Comparison of ENCODE assay signal across 8 cellular contexts in the genomic region with DNA sequence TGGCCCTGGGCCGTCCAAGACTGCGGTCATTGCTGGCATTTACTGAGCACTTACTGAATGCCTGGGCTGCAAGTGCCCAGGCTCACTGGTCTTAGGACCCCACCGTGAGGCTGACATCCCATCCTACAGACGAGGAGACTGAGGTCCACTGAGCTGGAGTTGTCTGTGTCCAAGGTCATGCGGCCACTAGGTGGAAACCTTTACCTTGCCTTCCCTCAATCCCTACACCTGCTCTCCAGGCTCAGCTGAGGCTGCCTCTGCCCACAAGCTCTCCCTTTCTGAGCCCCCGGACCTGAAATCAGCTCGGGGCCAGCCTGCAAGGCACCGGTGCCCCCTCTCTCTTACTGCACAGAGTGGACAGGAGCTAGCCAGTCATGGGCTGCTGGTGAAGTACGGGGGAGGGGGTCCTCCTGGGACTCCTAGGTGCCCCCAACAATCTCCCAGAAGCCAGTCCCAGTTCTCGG. TPM values are rescaled to one million over a fixed set of nuclear protein-coding genes. Genes with fewer than 3 reads are reported as not detected.
A peak's percentile ranks its signal among the peaks of the same experiment; 100 is the strongest.
DNase-seq lines count a peak whose midpoint lies in the region; ATAC-seq, FAIRE-seq and TF ChIP-seq lines count a peak whose summit lies in the region.

No MANE protein-coding gene starts in this region.

- CTCF ChIA-PET in mammary epithelial cell (lab: Charles Lee; ENCODE audit: low non-redundant PET): interaction anchor here (0.5 to 0.7 kb wide), 3 partner anchors 57 to 711 kb away, joined by 3 to 4 read pairs (median 3); no protein-coding TSS in a partner anchor
- CTCF ChIA-PET in HepG2 (lab: Yijun Ruan, JAX; ENCODE audit: low intra/inter-chr PET ratio, low total read pairs): interaction anchor here (1.6 kb wide), 1 partner anchor 57 kb away, joined by 6 read pairs; a partner anchor contains a TSS

- H3K27ac ChIP-seq in SU-DHL-6 (ENCODE audit: low read depth, low read length) (no peak overlapping the region), mammary epithelial cell (ENCODE audit: insufficient read depth, low read depth, low read length) (no peak overlapping the region), HepG2 (ENCODE audit: extremely low read length, insufficient read depth, low read length) (no peak overlapping the region)

- peaks cover 20% of the 10 kb centered on the region for H3K4me1 ChIP-seq in mammary epithelial cell (ENCODE audit: insufficient read depth, low read length)
- H3K4me1 ChIP-seq in HepG2 (ENCODE audit: insufficient read depth, low read length): peaks cover 59% of the 10 kb centered on the region

- dilution Hi-C loops in mammary epithelial cell (cut with HindIII; ENCODE audit: low sequenced_read_pairs): no loop called here

- H3K36me3 ChIP-seq in SU-DHL-6 (ENCODE audit: low read length) (no peaks in the 10 kb centered on the region), mammary epithelial cell (ENCODE audit: insufficient read depth, low read length) (no peaks in the 10 kb centered on the region), HepG2 (replicated peaks in 1 of 2; ENCODE audit: control insufficient read depth in 1 of 2, insufficient read depth in 2 of 2, low read length in 2 of 2) (no peaks in the 10 kb centered on the region)

- TF ChIP-seq EP300 in HepG2 (IDR thresholded peaks at IDR 0.05; ENCODE audit: low read depth in 2 of 2, low read length in 2 of 2): no peak
- no peak for TF ChIP-seq EP300 in HepG2 (CRISPR knock-in tag; IDR thresholded peaks at IDR 0.05; ENCODE audit: borderline replicate concordance)

- no peak overlapping the region for H2AFZ ChIP-seq in SU-DHL-6 (ENCODE audit: low read depth, low read length, severe bottlenecking)
- no peak overlapping the region for H2AFZ ChIP-seq in mammary epithelial cell (ENCODE audit: low read depth, low read length)
- no peak overlapping the region for H2AFZ ChIP-seq in HepG2 (ENCODE audit: low read length)

- H3K79me2 ChIP-seq in SU-DHL-6 (ENCODE audit: insufficient read depth, low read length): no peaks in the 10 kb centered on the region
- no peaks in the 10 kb centered on the region for H3K79me2 ChIP-seq in mammary epithelial cell (ENCODE audit: insufficient read depth, low read length)
- no peaks in the 10 kb centered on the region for H3K79me2 ChIP-seq in HepG2 (ENCODE audit: insufficient read depth, low read length)

- peak; percentile 71 for FAIRE-seq in HepG2 (lab: Jason Lieb, UNC)

- H3K4me3 ChIP-seq in SU-DHL-6 (ENCODE audit: insufficient read depth, low read length, poor library complexity, severe bottlenecking) (no peak overlapping the region), mammary epithelial cell (replicated peaks in 1 of 3; ENCODE audit: insufficient read depth in 1 of 3, low read depth in 2 of 3, low read length in 3 of 3) (peak overlapping the region in 1 of 3 experiments; percentile 44), HepG2 (replicated peaks in 1 of 3; ENCODE audit: insufficient read depth in 1 of 3, low read depth in 2 of 3, low read length in 3 of 3) (peak overlapping the region in 2 of 3 experiments; percentile 53 to 66; a peak in 4 of 6 replicates)

- in situ Hi-C loops in mammary epithelial cell (cut with MboI; ENCODE audit: low sequenced_read_pairs in 2 of 2) (no loop called here), HepG2 (cut with HindIII; ENCODE audit: extremely low pct_ligation_motif_present, low pct_unique_long_range_greater_than_20kb) (no loop called here)

- intact Hi-C loops in mammary epithelial cell (cut with micrococcal nuclease) (loop anchor here (1.0 to 10.0 kb wide), 4 partner anchors 56 to 306 kb away; a partner anchor contains a TSS), HepG2 (cut with micrococcal nuclease; ENCODE audit: unreplicated experiment) (loop anchor here (5.0 kb wide), 2 partner anchors 33 to 57 kb away; a partner anchor contains a TSS)

- H3K4me2 ChIP-seq in SU-DHL-6 (ENCODE audit: low read depth, low read length, poor library complexity, severe bottlenecking) (no peak overlapping the region), mammary epithelial cell (ENCODE audit: insufficient read depth, low read depth, low read length) (no peak overlapping the region), HepG2 (ENCODE audit: low read depth, low read length) (peak overlapping the region; percentile 71)

- 0 out of 2 replicates have a peak, but pooled peaks cover 8% of the 10 kb centered on the region for H3F3A ChIP-seq in SU-DHL-6 (ENCODE audit: insufficient read depth)

- no peak for TF ChIP-seq POLR2A in HepG2 (IDR thresholded peaks at IDR 0.05; ENCODE audit: insufficient read depth in 1 of 2, low read depth in 2 of 2, low read length in 2 of 2)

- TF ChIP-seq CTCF in SU-DHL-6 (IDR thresholded peaks at IDR 0.05; ENCODE audit: insufficient read depth, low read length, poor library complexity, severe bottlenecking) (peak; percentile 29), mammary epithelial cell (conservative IDR thresholded peaks at IDR 0.05 in 1 of 2, IDR thresholded peaks at IDR 0.05 in 1 of 2; ENCODE audit: extremely low read depth in 1 of 2, insufficient read depth in 1 of 2, low read depth in 1 of 2, low read length in 2 of 2) (peak; percentile 59 to 74), HepG2 (CRISPR knock-in tag; IDR thresholded peaks at IDR 0.05) (peak; percentile 93)

- H4K20me1 ChIP-seq in SU-DHL-6 (ENCODE audit: low read depth, low read length): no peaks in the 10 kb centered on the region
- H4K20me1 ChIP-seq in mammary epithelial cell (ENCODE audit: insufficient read depth, low read length): no peaks in the 10 kb centered on the region
- H4K20me1 ChIP-seq in HepG2 (ENCODE audit: insufficient read depth, low read length): no peaks in the 10 kb centered on the region

- H3K9me3 ChIP-seq in SU-DHL-6 (ENCODE audit: insufficient read depth, low read length) (no peaks in the 10 kb centered on the region), mammary epithelial cell (replicated peaks; ENCODE audit: insufficient read depth, low read length) (no peaks in the 10 kb centered on the region), HepG2 (ENCODE audit: low read length) (no peaks in the 10 kb centered on the region)

- peak; percentile 77 for TF ChIP-seq RAD21 in HepG2 (CRISPR knock-in tag; IDR thresholded peaks at IDR 0.05)

- peak; percentile 16 for DNase-seq in NCI-H1694 treated with DMSO at 0.1 percent for 48 hours (lab: John Stamatoyannopoulos, UW)
- no peak for DNase-seq in NCI-H1694 (lab: John Stamatoyannopoulos, UW)
- peak; percentile 44 for DNase-seq in LHCN-M2 (ENCODE audit: low read depth)
- DNase-seq in mammary epithelial cell: peak; percentile 54
- peak; percentile 67 for DNase-seq in HepG2 (ENCODE audit: low spot score)
- no peak for DNase-seq in NCI-H774 (lab: John Stamatoyannopoulos, UW)

- H3K27me3 ChIP-seq in SU-DHL-6 (ENCODE audit: low read length) (no peaks in the 10 kb centered on the region), mammary epithelial cell (ENCODE audit: insufficient read depth, low read length) (no peaks in the 10 kb centered on the region), HepG2 (ENCODE audit: control insufficient read depth in 1 of 2, insufficient read depth in 2 of 2, low read length in 2 of 2) (peaks cover 2 to 33% of the 10 kb centered on the region in 2 experiments; a peak in 3 of 5 replicates)

- BruUV-seq in mammary epithelial cell (replicated peaks; lab: Mats Ljungman, UMichigan) (no TSS peak), HepG2 (replicated peaks; lab: Mats Ljungman, UMichigan) (no TSS peak)

- ATAC-seq in HepG2 (peak; percentile 68), GM18517 (IDR thresholded peaks at IDR 0.05; ENCODE audit: unreplicated experiment) (no peak)

- POLR2A ChIA-PET in HepG2 (lab: Yijun Ruan, JAX): interaction anchor here (0.8 to 2.9 kb wide), 9 partner anchors 10 to 56 kb away, joined by 3 to 19 read pairs (median 4); a partner anchor contains a TSS

- H3K9ac ChIP-seq in SU-DHL-6 (ENCODE audit: low read length) (no peak overlapping the region), mammary epithelial cell (ENCODE audit: insufficient read depth, low read length) (no peak overlapping the region), HepG2 (ENCODE audit: insufficient read depth, low read depth, low read length) (peak overlapping the region; percentile 44; the same call in 1 of the 2 replicates)

- WGBS in mammary epithelial cell (ENCODE audit: low coverage, missing lambda C conversion rate): 13% methylated on average over 9 of the region's 10 CpGs
- 6% methylated on average over 6 of the region's 10 CpGs for WGBS in HepG2 (ENCODE audit: low lambda C conversion rate)

- H3K9me2 ChIP-seq in SU-DHL-6 (replicated peaks; ENCODE audit: insufficient read depth, low read length): no peaks in the 10 kb centered on the region

RNA-seq across cellular contexts. Expression of a gene that starts 1.5 kb away (rescaled TPM):
- 0.06 and 0.29 TPM in 2 replicates for total RNA-seq in LHCN-M2 (2014; rRNA removed)
- polyA plus RNA-seq in LHCN-M2 (2012): 0.19 TPM
- 1 to 10 TPM in 1 of 2 donors, under 1 TPM in 1; 0.83 to 1.4 TPM for total RNA-seq in mammary epithelial cell
- polyA plus RNA-seq in mammary epithelial cell: 0.09 TPM
- polyA minus RNA-seq in mammary epithelial cell: not detected
- total RNA-seq in HepG2 (2016; rRNA removed; fragmentation: Illumina TruSeq; extraction: Trizol): 1.2 and 1.4 TPM in 2 replicates
- total RNA-seq in HepG2 (2016; cell fraction: cytosol; rRNA removed; fragmentation: Illumina TruSeq; extraction: Trizol; ENCODE audit: low read depth): 0.20 and 2.1 TPM in 2 replicates
- 0.56 and 0.91 TPM in 2 replicates for total RNA-seq in HepG2 (2016; cell fraction: insoluble cytoplasmic fraction; rRNA removed; fragmentation: Illumina TruSeq; extraction: Trizol)
- 0.65 and 0.76 TPM in 2 replicates for total RNA-seq in HepG2 (2016; cell fraction: membrane; rRNA removed; fragmentation: Illumina TruSeq; extraction: Trizol)
- total RNA-seq in HepG2 (2016; cell fraction: nucleus; rRNA removed; fragmentation: Illumina TruSeq; extraction: Trizol): 0.65 and 1.9 TPM in 2 replicates
- 2.2 and 9.4 TPM in 2 replicates for polyA plus RNA-seq in HepG2 (2011; rRNA removed)
- polyA plus RNA-seq in HepG2 (2011; cell fraction: cytosol; rRNA removed): 0.65 and 1.0 TPM in 2 replicates
- polyA plus RNA-seq in HepG2 (2011; cell fraction: nucleus; rRNA removed): 13.6 and 21.2 TPM in 2 replicates
- 2.3 and 3.3 TPM in 2 replicates for polyA plus RNA-seq in HepG2 (2012)
- polyA plus RNA-seq in HepG2 (2016; cell fraction: cytosol; fragmentation: Illumina TruSeq; extraction: Trizol; ENCODE audit: low read depth): 0.10 TPM in 2 replicates
- polyA plus RNA-seq in HepG2 (2016; cell fraction: insoluble cytoplasmic fraction; fragmentation: Illumina TruSeq; extraction: Trizol; ENCODE audit: low read depth): 0.49 and 0.81 TPM in 2 replicates
- 0.34 and 0.36 TPM in 2 replicates for polyA plus RNA-seq in HepG2 (2016; cell fraction: membrane; fragmentation: Illumina TruSeq; extraction: Trizol; ENCODE audit: low read depth)
- 4.1 and 6.3 TPM in 2 replicates for polyA plus RNA-seq in HepG2 (2016; cell fraction: nucleus; fragmentation: Illumina TruSeq; extraction: Trizol; ENCODE audit: insufficient read depth, low read depth)
- polyA minus RNA-seq in HepG2 (2011; rRNA and poly(A)+ RNA removed; ENCODE audit: low replicate concordance): 4.0 TPM in 1 of 2 replicates, not detected in the other
- polyA minus RNA-seq in HepG2 (2011; cell fraction: cytosol; rRNA and poly(A)+ RNA removed): 0.88 and 1.8 TPM in 2 replicates
- polyA minus RNA-seq in HepG2 (2011; cell fraction: nucleus; rRNA and poly(A)+ RNA removed): 1.5 and 2.7 TPM in 2 replicates

RNA-seq across cellular contexts. Expression of a gene that starts 10.4 kb away (rescaled TPM):
- total RNA-seq in LHCN-M2 (2014; rRNA removed) (27.3 and 38.1 TPM in 2 replicates), mammary epithelial cell (10 to 100 TPM; 39.0 to 55.8 TPM), HepG2 (2016; rRNA removed; fragmentation: Illumina TruSeq; extraction: Trizol) (25.2 and 30.8 TPM in 2 replicates)
- 54.0 TPM for polyA plus RNA-seq in LHCN-M2 (2012)
- polyA plus RNA-seq in mammary epithelial cell (68.1 TPM), HepG2 (2011; rRNA removed) (70.9 and 72.7 TPM in 2 replicates)
- 45.8 TPM for polyA minus RNA-seq in mammary epithelial cell
- 66.8 and 68.3 TPM in 2 replicates for total RNA-seq in HepG2 (2016; cell fraction: cytosol; rRNA removed; fragmentation: Illumina TruSeq; extraction: Trizol; ENCODE audit: low read depth)
- total RNA-seq in HepG2 (2016; cell fraction: insoluble cytoplasmic fraction; rRNA removed; fragmentation: Illumina TruSeq; extraction: Trizol): 24.8 and 34.9 TPM in 2 replicates
- 73.3 and 82.0 TPM in 2 replicates for total RNA-seq in HepG2 (2016; cell fraction: membrane; rRNA removed; fragmentation: Illumina TruSeq; extraction: Trizol)
- 20.0 and 20.9 TPM in 2 replicates for total RNA-seq in HepG2 (2016; cell fraction: nucleus; rRNA removed; fragmentation: Illumina TruSeq; extraction: Trizol)
- polyA plus RNA-seq in HepG2 (2011; cell fraction: cytosol; rRNA removed): 88.3 and 159 TPM in 2 replicates
- polyA plus RNA-seq in HepG2 (2011; cell fraction: nucleus; rRNA removed): 109 and 133 TPM in 2 replicates
- polyA plus RNA-seq in HepG2 (2012): 26.5 and 34.3 TPM in 2 replicates
- polyA plus RNA-seq in HepG2 (2016; cell fraction: cytosol; fragmentation: Illumina TruSeq; extraction: Trizol; ENCODE audit: low read depth): 136 and 139 TPM in 2 replicates
- 45.5 and 48.4 TPM in 2 replicates for polyA plus RNA-seq in HepG2 (2016; cell fraction: insoluble cytoplasmic fraction; fragmentation: Illumina TruSeq; extraction: Trizol; ENCODE audit: low read depth)
- 121 and 123 TPM in 2 replicates for polyA plus RNA-seq in HepG2 (2016; cell fraction: membrane; fragmentation: Illumina TruSeq; extraction: Trizol; ENCODE audit: low read depth)
- 52.7 and 57.3 TPM in 2 replicates for polyA plus RNA-seq in HepG2 (2016; cell fraction: nucleus; fragmentation: Illumina TruSeq; extraction: Trizol; ENCODE audit: insufficient read depth, low read depth)
- 111 and 121 TPM in 2 replicates for polyA minus RNA-seq in HepG2 (2011; rRNA and poly(A)+ RNA removed; ENCODE audit: low replicate concordance)
- 30.5 and 31.0 TPM in 2 replicates for polyA minus RNA-seq in HepG2 (2011; cell fraction: cytosol; rRNA and poly(A)+ RNA removed)
- polyA minus RNA-seq in HepG2 (2011; cell fraction: nucleus; rRNA and poly(A)+ RNA removed): 41.5 and 46.5 TPM in 2 replicates

RNA-seq across cellular contexts. Expression of a gene that starts 15.8 kb away (rescaled TPM):
- total RNA-seq in LHCN-M2 (2014; rRNA removed): 4.4 and 6.2 TPM in 2 replicates
- polyA plus RNA-seq in LHCN-M2 (2012): 1.2 TPM
- total RNA-seq in mammary epithelial cell: 1 to 10 TPM in 1 of 2 donors, under 1 TPM in 1; 0.67 to 4.3 TPM
- 1.7 TPM for polyA plus RNA-seq in mammary epithelial cell
- not detected for polyA minus RNA-seq in mammary epithelial cell
- 1.7 and 5.8 TPM in 2 replicates for total RNA-seq in HepG2 (2016; rRNA removed; fragmentation: Illumina TruSeq; extraction: Trizol)
- 2.2 and 3.3 TPM in 2 replicates for total RNA-seq in HepG2 (2016; cell fraction: cytosol; rRNA removed; fragmentation: Illumina TruSeq; extraction: Trizol; ENCODE audit: low read depth)
- total RNA-seq in HepG2 (2016; cell fraction: insoluble cytoplasmic fraction; rRNA removed; fragmentation: Illumina TruSeq; extraction: Trizol): 1.6 and 6.3 TPM in 2 replicates
- total RNA-seq in HepG2 (2016; cell fraction: membrane; rRNA removed; fragmentation: Illumina TruSeq; extraction: Trizol): 1.4 and 2.7 TPM in 2 replicates
- total RNA-seq in HepG2 (2016; cell fraction: nucleus; rRNA removed; fragmentation: Illumina TruSeq; extraction: Trizol): 5.3 and 6.8 TPM in 2 replicates
- polyA plus RNA-seq in HepG2 (2011; rRNA removed): 1.6 and 2.0 TPM in 2 replicates
- 0.71 and 1.3 TPM in 2 replicates for polyA plus RNA-seq in HepG2 (2011; cell fraction: cytosol; rRNA removed)
- polyA plus RNA-seq in HepG2 (2011; cell fraction: nucleus; rRNA removed): 20.0 and 26.3 TPM in 2 replicates
- polyA plus RNA-seq in HepG2 (2012): 3.3 and 5.8 TPM in 2 replicates
- polyA plus RNA-seq in HepG2 (2016; cell fraction: cytosol; fragmentation: Illumina TruSeq; extraction: Trizol; ENCODE audit: low read depth): 1.9 and 3.4 TPM in 2 replicates
- polyA plus RNA-seq in HepG2 (2016; cell fraction: insoluble cytoplasmic fraction; fragmentation: Illumina TruSeq; extraction: Trizol; ENCODE audit: low read depth): 1.3 and 2.2 TPM in 2 replicates
- 0.97 and 1.2 TPM in 2 replicates for polyA plus RNA-seq in HepG2 (2016; cell fraction: membrane; fragmentation: Illumina TruSeq; extraction: Trizol; ENCODE audit: low read depth)
- polyA plus RNA-seq in HepG2 (2016; cell fraction: nucleus; fragmentation: Illumina TruSeq; extraction: Trizol; ENCODE audit: insufficient read depth, low read depth): 15.3 and 20.5 TPM in 2 replicates
- 0.72 and 4.8 TPM in 2 replicates for polyA minus RNA-seq in HepG2 (2011; rRNA and poly(A)+ RNA removed; ENCODE audit: low replicate concordance)
- polyA minus RNA-seq in HepG2 (2011; cell fraction: cytosol; rRNA and poly(A)+ RNA removed): 3.1 TPM in 1 of 2 replicates, not detected in the other
- polyA minus RNA-seq in HepG2 (2011; cell fraction: nucleus; rRNA and poly(A)+ RNA removed): 3.1 and 8.0 TPM in 2 replicates

RNA-seq across cellular contexts. Expression of a gene that starts 19.8 kb away (rescaled TPM):
- total RNA-seq in LHCN-M2 (2014; rRNA removed) (34.9 and 36.9 TPM in 2 replicates), mammary epithelial cell (10 to 100 TPM; 12.8 to 19.0 TPM), HepG2 (2016; rRNA removed; fragmentation: Illumina TruSeq; extraction: Trizol) (15.6 and 18.3 TPM in 2 replicates)
- polyA plus RNA-seq in LHCN-M2 (2012): 21.3 TPM
- polyA plus RNA-seq in mammary epithelial cell (19.9 TPM), HepG2 (2011; rRNA removed) (7.3 and 8.4 TPM in 2 replicates)
- 6.6 TPM for polyA minus RNA-seq in mammary epithelial cell
- total RNA-seq in HepG2 (2016; cell fraction: cytosol; rRNA removed; fragmentation: Illumina TruSeq; extraction: Trizol; ENCODE audit: low read depth): 17.4 and 22.1 TPM in 2 replicates
- 14.6 and 17.3 TPM in 2 replicates for total RNA-seq in HepG2 (2016; cell fraction: insoluble cytoplasmic fraction; rRNA removed; fragmentation: Illumina TruSeq; extraction: Trizol)
- 19.3 and 24.3 TPM in 2 replicates for total RNA-seq in HepG2 (2016; cell fraction: membrane; rRNA removed; fragmentation: Illumina TruSeq; extraction: Trizol)
- total RNA-seq in HepG2 (2016; cell fraction: nucleus; rRNA removed; fragmentation: Illumina TruSeq; extraction: Trizol): 13.5 and 16.4 TPM in 2 replicates
- polyA plus RNA-seq in HepG2 (2011; cell fraction: cytosol; rRNA removed): 4.2 and 9.0 TPM in 2 replicates
- 26.9 and 29.4 TPM in 2 replicates for polyA plus RNA-seq in HepG2 (2011; cell fraction: nucleus; rRNA removed)
- 5.8 and 6.7 TPM in 2 replicates for polyA plus RNA-seq in HepG2 (2012)
- 28.2 and 33.1 TPM in 2 replicates for polyA plus RNA-seq in HepG2 (2016; cell fraction: cytosol; fragmentation: Illumina TruSeq; extraction: Trizol; ENCODE audit: low read depth)
- polyA plus RNA-seq in HepG2 (2016; cell fraction: insoluble cytoplasmic fraction; fragmentation: Illumina TruSeq; extraction: Trizol; ENCODE audit: low read depth): 21.0 and 21.9 TPM in 2 replicates
- 24.1 and 25.1 TPM in 2 replicates for polyA plus RNA-seq in HepG2 (2016; cell fraction: membrane; fragmentation: Illumina TruSeq; extraction: Trizol; ENCODE audit: low read depth)
- 37.7 and 42.5 TPM in 2 replicates for polyA plus RNA-seq in HepG2 (2016; cell fraction: nucleus; fragmentation: Illumina TruSeq; extraction: Trizol; ENCODE audit: insufficient read depth, low read depth)
- 7.8 and 25.3 TPM in 2 replicates for polyA minus RNA-seq in HepG2 (2011; rRNA and poly(A)+ RNA removed; ENCODE audit: low replicate concordance)
- polyA minus RNA-seq in HepG2 (2011; cell fraction: cytosol; rRNA and poly(A)+ RNA removed): 3.1 and 4.7 TPM in 2 replicates
- 6.1 and 8.8 TPM in 2 replicates for polyA minus RNA-seq in HepG2 (2011; cell fraction: nucleus; rRNA and poly(A)+ RNA removed)

RNA-seq across cellular contexts. Expression of a gene that starts 28.5 kb away (rescaled TPM):
- total RNA-seq in LHCN-M2 (2014; rRNA removed): 33.5 and 34.0 TPM in 2 replicates
- polyA plus RNA-seq in LHCN-M2 (2012): 13.2 TPM
- 10 to 100 TPM; 22.0 to 24.8 TPM for total RNA-seq in mammary epithelial cell
- 15.2 TPM for polyA plus RNA-seq in mammary epithelial cell
- polyA minus RNA-seq in mammary epithelial cell: 8.6 TPM
- total RNA-seq in HepG2 (2016; rRNA removed; fragmentation: Illumina TruSeq; extraction: Trizol): 10.3 and 19.5 TPM in 2 replicates
- 6.9 and 8.8 TPM in 2 replicates for total RNA-seq in HepG2 (2016; cell fraction: cytosol; rRNA removed; fragmentation: Illumina TruSeq; extraction: Trizol; ENCODE audit: low read depth)
- 8.9 and 20.8 TPM in 2 replicates for total RNA-seq in HepG2 (2016; cell fraction: insoluble cytoplasmic fraction; rRNA removed; fragmentation: Illumina TruSeq; extraction: Trizol)
- 6.0 TPM in 2 replicates for total RNA-seq in HepG2 (2016; cell fraction: membrane; rRNA removed; fragmentation: Illumina TruSeq; extraction: Trizol)
- 24.2 and 28.6 TPM in 2 replicates for total RNA-seq in HepG2 (2016; cell fraction: nucleus; rRNA removed; fragmentation: Illumina TruSeq; extraction: Trizol)
- polyA plus RNA-seq in HepG2 (2011; rRNA removed): 13.8 and 17.2 TPM in 2 replicates
- 6.1 and 10.8 TPM in 2 replicates for polyA plus RNA-seq in HepG2 (2011; cell fraction: cytosol; rRNA removed)
- polyA plus RNA-seq in HepG2 (2011; cell fraction: nucleus; rRNA removed): 151 and 202 TPM in 2 replicates
- 6.8 and 6.9 TPM in 2 replicates for polyA plus RNA-seq in HepG2 (2012)
- polyA plus RNA-seq in HepG2 (2016; cell fraction: cytosol; fragmentation: Illumina TruSeq; extraction: Trizol; ENCODE audit: low read depth): 3.5 and 3.6 TPM in 2 replicates
- 8.4 and 9.9 TPM in 2 replicates for polyA plus RNA-seq in HepG2 (2016; cell fraction: insoluble cytoplasmic fraction; fragmentation: Illumina TruSeq; extraction: Trizol; ENCODE audit: low read depth)
- polyA plus RNA-seq in HepG2 (2016; cell fraction: membrane; fragmentation: Illumina TruSeq; extraction: Trizol; ENCODE audit: low read depth): 4.8 and 5.0 TPM in 2 replicates
- 55.1 and 57.6 TPM in 2 replicates for polyA plus RNA-seq in HepG2 (2016; cell fraction: nucleus; fragmentation: Illumina TruSeq; extraction: Trizol; ENCODE audit: insufficient read depth, low read depth)
- 14.4 and 15.9 TPM in 2 replicates for polyA minus RNA-seq in HepG2 (2011; rRNA and poly(A)+ RNA removed; ENCODE audit: low replicate concordance)
- 6.6 and 9.1 TPM in 2 replicates for polyA minus RNA-seq in HepG2 (2011; cell fraction: cytosol; rRNA and poly(A)+ RNA removed)
- polyA minus RNA-seq in HepG2 (2011; cell fraction: nucleus; rRNA and poly(A)+ RNA removed): 18.3 and 20.5 TPM in 2 replicates

Comparison
In these comparisons a context has a peak if more than half of its experiments do, and no peak if none do; other contexts are left out.
1. DNase-seq: peak in NCI-H1694 treated with DMSO at 0.1 percent for 48 hours (single experiment), LHCN-M2 (single experiment), mammary epithelial cell (single experiment) and HepG2 (single experiment); none in NCI-H1694 (single experiment) and NCI-H774 (single experiment).
2. CTCF ChIP-seq: peak in every context shown above with its lines; median percentile 93 in HepG2; 66 in mammary epithelial cell; 29 in SU-DHL-6.